Comparison of ENCODE assay signal across 27 cellular contexts in genomic region chr14:69518341-69519101, GRCh38. TPM values are rescaled to one million over a fixed set of nuclear protein-coding genes. Genes with fewer than 3 reads are reported as not detected.
DNase-seq lines count a peak whose midpoint lies in the region; ATAC-seq and TF ChIP-seq lines count a peak whose summit lies in the region.
"Had no signal": no experiment of that assay in that cellular context is flagged by ENCODE, and none has a peak within 500 bp of the region (broad histone marks: within the 10 kb centered on the region; RNA-seq: fewer than 3 reads in every experiment).

No MANE protein-coding gene starts in this region.

- DNase-seq in cardiac septum (ENCODE audit: low spot score), result peak; percentile 29
- no peak for DNase-seq in left ventricle myocardium inferior
- no peak for DNase-seq in WTC11 (ENCODE audit: low spot score)
- DNase-seq in medulla oblongata (ENCODE audit: extremely low spot score), result no peak
- no peak for DNase-seq in NCI-H187 treated with DMSO at 0.1 percent for 48 hours (lab: John Stamatoyannopoulos, UW)
- DNase-seq in NCI-H774 (lab: John Stamatoyannopoulos, UW), result no peak
- DNase-seq: activated CD4-positive, alpha-beta T cell treated with anti-CD3 and anti-CD28 coated beads for 36 hours; activated naive CD8-positive, alpha-beta T cell treated with anti-CD3 and anti-CD28 coated beads, Interleukin-2, amount 10 ng/mL, durations not matched to agents 7 days and 5 days; body of pancreas; effector CD8-positive, alpha-beta T cell; esophagus squamous epithelium; Karpas-422; left cardiac atrium; NCI-H1092; NCI-H2029; NCI-H510A; stimulated activated CD4-positive, alpha-beta T cell treated with anti-CD3 and anti-CD28 coated beads, Interleukin-4, amount 100 ng/mL, for 1 hour; transverse colon had no signal

- no peaks in the 10 kb centered on the region for H3K9me3 ChIP-seq in left ventricle myocardium inferior (replicated peaks)
- H3K9me3 ChIP-seq: A549; BLaER1 treated with 17β-estradiol and CSF1 and Interleukin-3, amounts not matched to agents 10 nM and 100 nM; body of pancreas; esophagus squamous epithelium; neutrophil; transverse colon had no signal

- intact Hi-C loops in cardiac septum (cut with DNase I), result no loop called here
- intact Hi-C loops in left ventricle myocardium inferior (cut with micrococcal nuclease), result no loop called here

- no peak overlapping the region for H3K27ac ChIP-seq in left ventricle myocardium inferior (replicated peaks)
- H3K27ac ChIP-seq: A549; BLaER1 treated with 17β-estradiol and CSF1 and Interleukin-3, amounts not matched to agents 10 nM and 100 nM; body of pancreas; esophagus squamous epithelium; neutrophil; transverse colon had no signal

- H3K36me3 Mint-ChIP-seq in WTC11 (0 out of 2 replicates have a peak, but pooled peaks cover 3% of the 10 kb centered on the region), nephron (ENCODE audit: low read depth) (no peaks in the 10 kb centered on the region)
- H3K36me3 Mint-ChIP-seq: activated naive CD8-positive, alpha-beta T cell treated with anti-CD3 and anti-CD28 coated beads, Interleukin-2, amount 10 ng/mL, durations not matched to agents 7 days and 5 days had no signal

- no peak overlapping the region for H3K4me3 ChIP-seq in left ventricle myocardium inferior
- H3K4me3 ChIP-seq: A549; BLaER1 treated with 17β-estradiol and CSF1 and Interleukin-3, amounts not matched to agents 10 nM and 100 nM; body of pancreas; esophagus squamous epithelium; GM12878; smooth muscle cell; transverse colon had no signal

- H3K27me3 ChIP-seq in left ventricle myocardium inferior (ENCODE audit: low read depth), result peaks cover 40% of the 10 kb centered on the region
- H3K27me3 ChIP-seq: BLaER1 treated with 17β-estradiol and CSF1 and Interleukin-3, amounts not matched to agents 10 nM and 100 nM; body of pancreas; esophagus squamous epithelium had no signal

- CTCF ChIA-PET in WTC11 (lab: Charles Lee), result interaction anchor here (1.0 to 5.5 kb wide), 8 partner anchors 13 to 61 kb away, joined by 3 to 32 read pairs (median 10); partner anchors contain the start of genes CCDC177 and PLEKHD1

- H3K27ac Mint-ChIP-seq in WTC11 (no peak overlapping the region), nephron (peak overlapping the region; percentile 79 to 83 (median 79))
- H3K27ac Mint-ChIP-seq: activated CD4-positive, alpha-beta T cell treated with anti-CD3 and anti-CD28 coated beads for 36 hours; activated naive CD8-positive, alpha-beta T cell treated with anti-CD3 and anti-CD28 coated beads, Interleukin-2, amount 10 ng/mL, durations not matched to agents 7 days and 5 days; activated T-helper 1 cell treated with anti-CD3 and anti-CD28 coated beads, Interleukin-12 subunit alpha, Interleukin-12 subunit beta, Interleukin-2, Interleukin-4 antibody, amounts not matched to agents 30 ng/mL and 10 ng/mL and 1 ng/mL, durations not matched to agents 14 hours and 24 hours and 36 hours; stimulated activated naive CD8-positive, alpha-beta T cell treated with anti-CD3 and anti-CD28 coated beads, Interleukin-15, Interleukin-2, amounts not matched to agents 100 ng/mL and 50 ng/mL, for 24 hours had no signal

- no peak overlapping the region for H3K4me3 Mint-ChIP-seq in WTC11
- no peak overlapping the region for H3K4me3 Mint-ChIP-seq in nephron
- H3K4me3 Mint-ChIP-seq: activated CD4-positive, alpha-beta T cell treated with anti-CD3 and anti-CD28 coated beads for 36 hours; activated naive CD8-positive, alpha-beta T cell treated with anti-CD3 and anti-CD28 coated beads, Interleukin-2, amount 10 ng/mL, durations not matched to agents 7 days and 5 days; activated T-helper 1 cell treated with anti-CD3 and anti-CD28 coated beads, Interleukin-12 subunit alpha, Interleukin-12 subunit beta, Interleukin-2, Interleukin-4 antibody, amounts not matched to agents 30 ng/mL and 10 ng/mL and 1 ng/mL, durations not matched to agents 14 hours and 24 hours and 36 hours; stimulated activated naive CD8-positive, alpha-beta T cell treated with anti-CD3 and anti-CD28 coated beads, Interleukin-15, Interleukin-2, amounts not matched to agents 100 ng/mL and 50 ng/mL, for 24 hours had no signal

- H3K4me1 Mint-ChIP-seq in WTC11 (peaks cover 23% of the 10 kb centered on the region), nephron (peaks cover 16% of the 10 kb centered on the region)
- H3K4me1 Mint-ChIP-seq: activated CD4-positive, alpha-beta T cell treated with anti-CD3 and anti-CD28 coated beads for 36 hours; activated naive CD8-positive, alpha-beta T cell treated with anti-CD3 and anti-CD28 coated beads, Interleukin-2, amount 10 ng/mL, durations not matched to agents 7 days and 5 days had no signal

- TF ChIP-seq CTCF in left ventricle myocardium inferior (IDR thresholded peaks at IDR 0.05; ENCODE audit: borderline replicate concordance), result no peak
- TF ChIP-seq CTCF in WTC11 (IDR thresholded peaks at IDR 0.05), result no peak
- no peak for TF ChIP-seq CTCF in nephron (IDR thresholded peaks at IDR 0.05; ENCODE audit: unreplicated experiment in 3 of 3)

- H3K27me3 Mint-ChIP-seq in WTC11 (ENCODE audit: low read depth), result no peaks in the 10 kb centered on the region
- peaks cover 18% of the 10 kb centered on the region for H3K27me3 Mint-ChIP-seq in nephron (ENCODE audit: low read depth)

- H3K4me1 ChIP-seq in left ventricle myocardium inferior, result no peaks in the 10 kb centered on the region
- H3K4me1 ChIP-seq: A549; BLaER1 treated with 17β-estradiol and CSF1 and Interleukin-3, amounts not matched to agents 10 nM and 100 nM; body of pancreas; transverse colon had no signal

- H3K9me3 Mint-ChIP-seq in WTC11 (peaks cover 9% of the 10 kb centered on the region), nephron (peaks cover 2% of the 10 kb centered on the region)

- no peaks in the 10 kb centered on the region for H3K36me3 ChIP-seq in left ventricle myocardium inferior
- H3K36me3 ChIP-seq: BLaER1 treated with 17β-estradiol and CSF1 and Interleukin-3, amounts not matched to agents 10 nM and 100 nM; esophagus squamous epithelium; neutrophil; transverse colon had no signal

- peak; percentile 65 for ATAC-seq in WTC11
- ATAC-seq in HG02798 (IDR thresholded peaks at IDR 0.05; ENCODE audit: poor library complexity, unreplicated experiment), result no peak
- ATAC-seq: activated CD4-positive, alpha-beta T cell treated with anti-CD3 and anti-CD28 coated beads for 36 hours; body of pancreas; GM12878; left cardiac atrium had no signal

- POLR2A ChIA-PET in WTC11 (lab: Charles Lee), result no interaction called here

TF ChIP-seq in WTC11, 78 proteins besides CTCF, POLR2A, EP300 and RAD21:
- TF ChIP-seq NFATC4 (CRISPR knock-in tag; IDR thresholded peaks at IDR 0.05) (no peak), ZNF263 (CRISPR knock-in tag; IDR thresholded peaks at IDR 0.05; ENCODE audit: low read depth) (no peak), ELF4 (CRISPR knock-in tag; IDR thresholded peaks at IDR 0.05; ENCODE audit: low read depth) (no peak), ZBTB21 (CRISPR knock-in tag; IDR thresholded peaks at IDR 0.05; ENCODE audit: borderline replicate concordance) (no peak), NFYB (CRISPR knock-in tag; conservative IDR thresholded peaks at IDR 0.05; ENCODE audit: low read depth) (no peak), CDX4 (CRISPR knock-in tag; IDR thresholded peaks at IDR 0.05; ENCODE audit: borderline replicate concordance) (no peak), FOXK1 (CRISPR knock-in tag; IDR thresholded peaks at IDR 0.05) (no peak), HMGA2 (CRISPR knock-in tag; IDR thresholded peaks at IDR 0.05) (no peak), SOX15 (CRISPR knock-in tag; IDR thresholded peaks at IDR 0.05) (no peak)

RNA-seq across cellular contexts. Expression of gene PLEKHD1, which starts 34.0 kb away (rescaled TPM):
- total RNA-seq in cardiac septum (0.13 TPM), left ventricle myocardium inferior (0.14 TPM), WTC11 (2021) (0.85 to 1.0 TPM (median 0.87 TPM) in 3 replicates)
- total RNA-seq: activated T-helper 1 cell treated with anti-CD3 and anti-CD28 coated beads, Interleukin-12 subunit alpha, Interleukin-12 subunit beta, Interleukin-2, Interleukin-4 antibody, amounts not matched to agents 30 ng/mL and 10 ng/mL and 1 ng/mL, durations not matched to agents 14 hours and 24 hours and 36 hours; smooth muscle cell had no signal

RNA-seq across cellular contexts. Expression of gene CCDC177, which starts 56.1 kb away (rescaled TPM):
- total RNA-seq in cardiac septum (not detected), left ventricle myocardium inferior (not detected), WTC11 (2021) (1.7 to 2.2 TPM (median 2.1 TPM) in 3 replicates)
- total RNA-seq: activated CD4-positive, alpha-beta T cell treated with anti-CD3 and anti-CD28 coated beads for 36 hours; activated naive CD8-positive, alpha-beta T cell treated with anti-CD3 and anti-CD28 coated beads, Interleukin-2, amount 10 ng/mL, durations not matched to agents 7 days and 5 days; body of pancreas; GM12878; left cardiac atrium; smooth muscle cell; transverse colon had no signal
